8 cellular contexts compared by ENCODE assay signal in genomic region chr7:152462995-152463713, GRCh38. TPM values are rescaled to one million over a fixed set of nuclear protein-coding genes. Genes with fewer than 3 reads are reported as not detected.
DNase-seq lines count a peak whose midpoint lies in the region; ATAC-seq, FAIRE-seq and TF ChIP-seq lines count a peak whose summit lies in the region.

No MANE protein-coding gene starts in this region.

- H3K36me3 ChIP-seq in esophagus (ENCODE audit: control insufficient read depth in 2 of 2, insufficient read depth in 2 of 2, low read length in 1 of 2), result no peaks in the 10 kb centered on the region

- in situ Hi-C loops in G401 (cut with HindIII; ENCODE audit: low sequenced_read_pairs), result no loop called here
- in situ Hi-C loops in SK-MEL-5 (cut with HindIII; ENCODE audit: low pct_unique_long_range_greater_than_20kb, low sequenced_read_pairs), result no loop called here

- no peaks in the 10 kb centered on the region for H3K9me3 ChIP-seq in esophagus (ENCODE audit: control insufficient read depth in 2 of 2, insufficient read depth in 1 of 2, low read depth in 1 of 2, low read length in 1 of 2)

- peaks cover 0 to 32% (median 8%) of the 10 kb centered on the region in 4 donors for H3K4me1 Mint-ChIP-seq in naive thymus-derived CD8-positive, alpha-beta T cell

- DNase-seq in G401 (ENCODE audit: low spot score) (peak; percentile 82), SK-MEL-5 (ENCODE audit: low read depth, low spot score) (peak; percentile 50), GM12892 (ENCODE audit: insufficient read length) (no peak)
- peak in 1 of 10 donors; percentile 80 for DNase-seq in naive thymus-derived CD8-positive, alpha-beta T cell
- DNase-seq in stimulated activated naive CD4-positive, alpha-beta T cell (lab: John Stamatoyannopoulos, UW), result no peak

- H3K4me3 ChIP-seq in esophagus (ENCODE audit: low read depth in 1 of 2, low read length in 2 of 2), result peak overlapping the region; percentile 77 to 80

- peak overlapping the region; percentile 97 to 98 for H3K27ac ChIP-seq in esophagus (ENCODE audit: low read depth in 2 of 2, low read length in 1 of 2)

- peak overlapping the region in 9 of 10 donors; percentile 82 to 94 (median 89) for H3K27ac Mint-ChIP-seq in naive thymus-derived CD8-positive, alpha-beta T cell

- POLR2A ChIA-PET in naive thymus-derived CD8-positive, alpha-beta T cell (lab: Charles Lee), result interaction anchor here (0.5 to 3.3 kb wide), 6 partner anchors 11 to 130 kb away, joined by 3 to 25 read pairs (median 4); partner anchors contain the start of gene KMT2C

- no peaks in the 10 kb centered on the region for H3K36me3 Mint-ChIP-seq in naive thymus-derived CD8-positive, alpha-beta T cell

- ATAC-seq in GM21360 (IDR thresholded peaks at IDR 0.05; ENCODE audit: unreplicated experiment) (peak; percentile 10), HG03565 (IDR thresholded peaks at IDR 0.05; ENCODE audit: unreplicated experiment) (peak; percentile 30)
- ATAC-seq in naive thymus-derived CD8-positive, alpha-beta T cell, result peak; percentile 1 to 14

- no peaks in the 10 kb centered on the region for H3K27me3 Mint-ChIP-seq in naive thymus-derived CD8-positive, alpha-beta T cell

- H3K4me1 ChIP-seq in esophagus (ENCODE audit: control insufficient read depth in 2 of 2, insufficient read depth in 2 of 2, low read length in 1 of 2), result no peaks in the 10 kb centered on the region

- 2 to 3% methylated on average over 28 to 30 of the region's 30 CpGs for WGBS in esophagus, 2 donors

- no peak for FAIRE-seq in GM12892 (lab: Jason Lieb, UNC)

- H3K4me3 Mint-ChIP-seq in naive thymus-derived CD8-positive, alpha-beta T cell, result peak overlapping the region; percentile 89 to 94 (median 91)

- no peaks in the 10 kb centered on the region for H3K9me3 Mint-ChIP-seq in naive thymus-derived CD8-positive, alpha-beta T cell

- H3K27me3 ChIP-seq in esophagus (ENCODE audit: control insufficient read depth in 1 of 2, insufficient read depth in 2 of 2, low read length in 2 of 2), result no peaks in the 10 kb centered on the region

- TF ChIP-seq POLR2A in GM12892 (IDR thresholded peaks at IDR 0.05; ENCODE audit: low read depth, low read length), result no peak

RNA-seq across cellular contexts. Expression of gene KMT2C, which starts 27.4 kb away (rescaled TPM):
- total RNA-seq in G401 (2014; rRNA removed; shearing (Covaris generic)), result 6.2 and 25.9 TPM in 2 replicates
- total RNA-seq in SK-MEL-5 (2014; rRNA removed; shearing (Covaris generic)), result 14.6 and 15.6 TPM in 2 replicates
- 20.7 TPM in 2 replicates for polyA plus RNA-seq in SK-MEL-5 (2015; cell fraction: cytosol; rRNA removed)
- 29.3 and 30.4 TPM in 2 replicates for polyA plus RNA-seq in SK-MEL-5 (2015; cell fraction: nucleus; rRNA removed)
- 10 to 100 TPM in 1 of 2 donors, 1 to 10 TPM in 1; 8.2 to 11.7 TPM for polyA plus RNA-seq in esophagus
- total RNA-seq in naive thymus-derived CD8-positive, alpha-beta T cell, result 100 to 1,000 TPM in 1 of 2 experiments, 10 to 100 TPM in 1; 91.8 to 111 TPM
- polyA plus RNA-seq in naive thymus-derived CD8-positive, alpha-beta T cell, result 10 to 100 TPM in 2 of 3 donors, 1 to 10 TPM in 1; 6.7 to 20.9 (median 10.7) TPM
- polyA plus RNA-seq in GM12892 (2012; ENCODE audit: missing spikeins), result 23.3 TPM

Comparison
In these comparisons a context has a peak if more than half of its experiments do, and no peak if none do; other contexts are left out.
1. DNase-seq: peak in G401 (single experiment) and SK-MEL-5 (single experiment); none in stimulated activated naive CD4-positive, alpha-beta T cell (0 of 6) and GM12892 (single experiment).
2. Peak in every context shown above with its lines, with median percentiles within 50 percentile points of each other: ATAC-seq.